ENCODE assay signal across 2 cellular contexts in genomic region chr6:144104898-144105487, GRCh38.
TF ChIP-seq lines count a peak whose summit lies in the region.

No MANE protein-coding gene starts in this region.

TF ChIP-seq in SK-N-SH, 30 proteins besides CTCF, POLR2A, EP300 and RAD21:
- peak; percentile 60 for TF ChIP-seq SMC3 (IDR thresholded peaks at IDR 0.05; ENCODE audit: low read depth, low read length)
- no peak for TF ChIP-seq ZBTB33 (IDR thresholded peaks at IDR 0.05; ENCODE audit: borderline replicate concordance, low read depth)
- TF ChIP-seq JUND (IDR thresholded peaks at IDR 0.05), result no peak
- TF ChIP-seq REST (IDR thresholded peaks at IDR 0.05; ENCODE audit: low read depth, low read length), result no peak
- TF ChIP-seq NFIC (IDR thresholded peaks at IDR 0.05; ENCODE audit: borderline replicate concordance), result no peak

TF ChIP-seq in H1, 55 proteins besides CTCF, POLR2A, EP300 and RAD21:
- peak; percentile 47 for TF ChIP-seq CHD7 (IDR thresholded peaks at IDR 0.05; ENCODE audit: insufficient replicate concordance, low read length)
- no peak for TF ChIP-seq RNF2 (IDR thresholded peaks at IDR 0.05; ENCODE audit: borderline replicate concordance, low read depth, low read length, missing control alignments, poor library complexity, severe bottlenecking)
